Comparison of ENCODE assay signal across 11 cellular contexts in genomic region chr1:19640363-19641316, GRCh38. TPM values are rescaled to one million over a fixed set of nuclear protein-coding genes. Genes with fewer than 3 reads are reported as not detected.
DNase-seq lines count a peak whose midpoint lies in the region; ATAC-seq and TF ChIP-seq lines count a peak whose summit lies in the region.
"Had no signal": no experiment of that assay in that cellular context is flagged by ENCODE, and none has a peak within 500 bp of the region (broad histone marks: within the 10 kb centered on the region; RNA-seq: fewer than 3 reads in every experiment).

No MANE protein-coding gene starts in this region.

- H3K36me3 Mint-ChIP-seq in nephron (ENCODE audit: low read depth): no peaks in the 10 kb centered on the region
- no peaks in the 10 kb centered on the region for H3K36me3 Mint-ChIP-seq in T-cell

- H3K27me3 Mint-ChIP-seq in nephron (ENCODE audit: low read depth) (peaks cover 39% of the 10 kb centered on the region), T-cell (peaks cover 10 to 13% of the 10 kb centered on the region in 2 donors)

- no peaks in the 10 kb centered on the region for H3K27me3 ChIP-seq in HAP-1 (ENCODE audit: low read depth)

- H3K4me3 Mint-ChIP-seq in nephron (peak overlapping the region in 2 of 3 experiments; percentile 17 to 51), T-cell (no peak overlapping the region)

- peaks cover 9% of the 10 kb centered on the region for H3K4me1 ChIP-seq in HAP-1

- POLR2A ChIA-PET in T-cell (lab: Charles Lee): no interaction called here

- in situ Hi-C loops in HAP-1 (cut with MboI; ENCODE audit: low sequenced_read_pairs): no loop called here

- H3K9me3 ChIP-seq in HAP-1: no peaks in the 10 kb centered on the region

- CTCF ChIA-PET in T-cell (lab: Charles Lee): interaction anchor here in 1 of 2 donors (0.5 to 0.9 kb wide), 4 partner anchors 10 to 976 kb away, joined by 3 to 4 read pairs (median 3); no protein-coding TSS in a partner anchor

- H3K9me3 Mint-ChIP-seq in nephron (no peaks in the 10 kb centered on the region), T-cell (no peaks in the 10 kb centered on the region)

- H3K4me3 ChIP-seq in coronary artery: no peak overlapping the region
- H3K4me3 ChIP-seq in HAP-1: no peak overlapping the region

- H3K27ac ChIP-seq in coronary artery: no peak overlapping the region

- TF ChIP-seq CTCF in coronary artery (IDR thresholded peaks at IDR 0.05) (no peak), nephron (IDR thresholded peaks at IDR 0.05; ENCODE audit: unreplicated experiment in 3 of 3) (no peak)

- peak; percentile 92 for DNase-seq in DMS 273 (lab: John Stamatoyannopoulos, UW; ENCODE audit: unreplicated experiment)
- DNase-seq in NCI-H2171 treated with DMSO at 0.1 percent for 48 hours (lab: John Stamatoyannopoulos, UW): peak; percentile 64
- DNase-seq in coronary artery (ENCODE audit: low spot score): peak; percentile 65
- DNase-seq in NCI-H2107 treated with DMSO at 0.1 percent for 48 hours (lab: John Stamatoyannopoulos, UW; ENCODE audit: unreplicated experiment): no peak
- DNase-seq in HAP-1 (ENCODE audit: low spot score in 2 of 2): no peak
- DNase-seq in T-cell: no peak
- DNase-seq in foreskin melanocyte: no peak
- DNase-seq: DMS153; right cardiac atrium; stimulated activated naive CD4-positive, alpha-beta T cell treated with Interleukin-2 at 50 U/mL for 16 hours had no signal

- H3K4me1 Mint-ChIP-seq in nephron: peaks cover 18% of the 10 kb centered on the region
- H3K4me1 Mint-ChIP-seq in T-cell: peaks cover 6 to 15% (median 12%) of the 10 kb centered on the region in 3 donors

- H3K36me3 ChIP-seq in HAP-1 (replicated peaks): no peaks in the 10 kb centered on the region

- peak overlapping the region; percentile 12 to 44 (median 31) for H3K27ac Mint-ChIP-seq in nephron
- no peak overlapping the region for H3K27ac Mint-ChIP-seq in T-cell

- no peak for ATAC-seq in T-cell (replicated peaks in 1 of 4)
- ATAC-seq: right cardiac atrium had no signal

RNA-seq across cellular contexts. Expression of gene NBL1, which starts 3.5 kb away (rescaled TPM):
- 10 to 100 TPM; 11.4 to 38.1 (median 13.7) TPM for total RNA-seq in T-cell

RNA-seq across cellular contexts. Expression of gene HTR6, which starts 24.0 kb away (rescaled TPM):
- total RNA-seq in T-cell: under 1 TPM; 0.16 to 0.90 (median 0.19) TPM
- total RNA-seq: right cardiac atrium had no signal

Comparison
In these comparisons a context has a peak if more than half of its experiments do, and no peak if none do; other contexts are left out.
1. DNase-seq: peak in DMS 273 (single experiment), NCI-H2171 treated with DMSO at 0.1 percent for 48 hours (single experiment) and coronary artery (single experiment); none in NCI-H2107 treated with DMSO at 0.1 percent for 48 hours (single experiment), HAP-1 (0 of 2), T-cell (0 of 34) and foreskin melanocyte (single experiment).
2. H3K27ac Mint-ChIP-seq: peak in nephron (3 of 3); none in T-cell (0 of 2).
3. H3K4me3 Mint-ChIP-seq: peak in nephron (2 of 3); none in T-cell (0 of 3).